ENCODE assay signal across 8 cellular contexts in the genomic region with DNA sequence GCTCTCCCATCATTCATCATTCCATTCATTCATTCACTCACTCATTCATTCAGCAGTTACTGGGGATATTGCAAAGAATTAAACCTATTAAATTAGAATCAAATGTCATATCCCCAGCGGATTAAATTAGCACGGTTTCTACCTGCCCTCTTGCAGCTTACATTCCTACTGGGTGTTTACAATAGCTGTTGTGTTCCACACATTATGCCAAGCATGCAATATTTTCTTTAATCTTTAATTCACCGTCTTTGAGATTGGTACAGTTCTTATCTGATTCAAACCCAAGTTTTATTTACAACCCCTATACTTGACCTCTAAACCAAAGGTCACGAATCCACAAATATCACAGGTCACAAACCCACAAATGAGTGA. TPM values are rescaled to one million over a fixed set of nuclear protein-coding genes. Genes with fewer than 3 reads are reported as not detected.
DNase-seq lines count a peak whose midpoint lies in the region; ATAC-seq, FAIRE-seq and TF ChIP-seq lines count a peak whose summit lies in the region.

No MANE protein-coding gene starts in this region.

- H3K36me3 ChIP-seq in BLaER1 (no peaks in the 10 kb centered on the region), duodenal mucosa (ENCODE audit: control insufficient read depth in 1 of 2, insufficient read depth in 2 of 2, low read length in 2 of 2) (no peaks in the 10 kb centered on the region), neural cell (ENCODE audit: insufficient read depth, low read length) (no peaks in the 10 kb centered on the region)

- H3K27me3 ChIP-seq in BLaER1 (no peaks in the 10 kb centered on the region), duodenal mucosa (ENCODE audit: control insufficient read depth in 1 of 2, insufficient read depth in 2 of 2, low read length in 2 of 2) (no peaks in the 10 kb centered on the region), neural cell (ENCODE audit: insufficient read depth, low read depth, low read length) (no peaks in the 10 kb centered on the region)

- H3K4me3 ChIP-seq in BLaER1 (peak overlapping the region; percentile 88), NB4 (ENCODE audit: low read depth, low read length) (peak overlapping the region; percentile 72), duodenal mucosa (ENCODE audit: low read depth in 1 of 2, low read length in 2 of 2) (peak overlapping the region; percentile 76 to 86), neural cell (ENCODE audit: low read length) (peak overlapping the region; percentile 88)

- no peaks in the 10 kb centered on the region for H3K9me3 ChIP-seq in BLaER1
- no peaks in the 10 kb centered on the region for H3K9me3 ChIP-seq in duodenal mucosa (ENCODE audit: control insufficient read depth in 1 of 2, low read length in 2 of 2)
- H3K9me3 ChIP-seq in neural cell (ENCODE audit: low read length), result no peaks in the 10 kb centered on the region

- H3K4me2 ChIP-seq in BLaER1, result peak overlapping the region; percentile 94
- peak overlapping the region; percentile 65 for H3K4me2 ChIP-seq in neural cell (ENCODE audit: low read length)

- H2AFZ ChIP-seq in neural cell (ENCODE audit: low read depth, low read length), result peak overlapping the region; percentile 97

- no peak for TF ChIP-seq RAD21 in neural cell (conservative IDR thresholded peaks at IDR 0.05)

- H3K4me1 ChIP-seq in BLaER1, result peaks cover 36% of the 10 kb centered on the region
- H3K4me1 ChIP-seq in duodenal mucosa (ENCODE audit: control insufficient read depth in 1 of 2, insufficient read depth in 2 of 2, low read length in 2 of 2), result peaks cover 12 to 14% of the 10 kb centered on the region in 2 donors

- TF ChIP-seq POLR2A in NB4 (IDR thresholded peaks at IDR 0.05; ENCODE audit: extremely low read depth, insufficient read length), result no peak

- no peak for FAIRE-seq in RCC 7860 (lab: Jason Lieb, UNC)

- DNase-seq in NB4 (ENCODE audit: low read depth) (no peak), NCI-H2171 treated with DMSO at 0.1 percent for 48 hours (lab: John Stamatoyannopoulos, UW) (no peak), DMS153 (lab: John Stamatoyannopoulos, UW) (no peak), RCC 7860 (ENCODE audit: low spot score) (no peak)

- H3K27ac ChIP-seq in BLaER1 (no peak overlapping the region), duodenal mucosa (ENCODE audit: low read depth, low read length) (no peak overlapping the region), neural cell (ENCODE audit: low read length) (peak overlapping the region; percentile 60)

- no peak for TF ChIP-seq CTCF in NB4 (IDR thresholded peaks at IDR 0.05; ENCODE audit: low read depth, low read length)
- TF ChIP-seq CTCF in neural cell (IDR thresholded peaks at IDR 0.05; ENCODE audit: poor library complexity, severe bottlenecking), result no peak

- peak overlapping the region; percentile 83; the same call in 1 of the 2 replicates for H3K9ac ChIP-seq in BLaER1
- H3K9ac ChIP-seq in duodenal mucosa (ENCODE audit: low read depth in 1 of 2, low read length in 2 of 2), result peak overlapping the region; percentile 5 to 60
- peak overlapping the region; percentile 68 for H3K9ac ChIP-seq in neural cell (ENCODE audit: low read length)

- peaks cover 19% of the 10 kb centered on the region for H3K79me2 ChIP-seq in neural cell (replicated peaks; ENCODE audit: insufficient read depth, low read length)

- no peak for ATAC-seq in HG03520 (IDR thresholded peaks at IDR 0.05; ENCODE audit: unreplicated experiment)

- TF ChIP-seq EP300 in neural cell (conservative IDR thresholded peaks at IDR 0.05; ENCODE audit: poor library complexity, severe bottlenecking), result no peak

- H4K20me1 ChIP-seq in BLaER1 (peaks cover 28% of the 10 kb centered on the region), neural cell (ENCODE audit: insufficient read depth) (no peaks in the 10 kb centered on the region)

- H3F3A ChIP-seq in neural cell (ENCODE audit: insufficient read depth, low read length, poor library complexity, severe bottlenecking), result no peaks in the 10 kb centered on the region

- no peaks in the 10 kb centered on the region for H3K9me2 ChIP-seq in neural cell (ENCODE audit: insufficient read depth, low read length)

TF ChIP-seq in neural cell, 6 proteins besides CTCF, POLR2A, EP300 and RAD21:
- TF ChIP-seq EZH2 (IDR thresholded peaks at IDR 0.05; ENCODE audit: borderline replicate concordance, insufficient read depth, low read length, poor library complexity, severe bottlenecking) (no peak), REST (IDR thresholded peaks at IDR 0.05; ENCODE audit: borderline replicate concordance) (no peak), MXI1 (conservative IDR thresholded peaks at IDR 0.05; ENCODE audit: poor library complexity, severe bottlenecking) (no peak), TAF1 (IDR thresholded peaks at IDR 0.05; ENCODE audit: low read depth) (no peak), POLR2AphosphoS5 (IDR thresholded peaks at IDR 0.05) (no peak), SMC3 (conservative IDR thresholded peaks at IDR 0.05; ENCODE audit: poor library complexity) (no peak)

RNA-seq across cellular contexts. Expression of gene USP31, which starts 0.7 kb away (rescaled TPM):
- polyA plus RNA-seq in neural cell, result 5.8 and 7.9 TPM in 2 replicates
- 23.1 and 28.8 TPM in 2 replicates for polyA minus RNA-seq in neural cell

RNA-seq across cellular contexts. Expression of gene SCNN1G, which starts 32.6 kb away (rescaled TPM):
- not detected in 2 replicates for polyA plus RNA-seq in neural cell
- not detected in 2 replicates for polyA minus RNA-seq in neural cell

Comparison
In these comparisons a context has a peak if more than half of its experiments do, and no peak if none do; other contexts are left out.
1. H3K9ac ChIP-seq: peak in every context shown above with its lines; median percentile 83 in BLaER1; 68 in neural cell; 32 in duodenal mucosa.